18 cellular contexts compared by ENCODE assay signal in the genomic region with DNA sequence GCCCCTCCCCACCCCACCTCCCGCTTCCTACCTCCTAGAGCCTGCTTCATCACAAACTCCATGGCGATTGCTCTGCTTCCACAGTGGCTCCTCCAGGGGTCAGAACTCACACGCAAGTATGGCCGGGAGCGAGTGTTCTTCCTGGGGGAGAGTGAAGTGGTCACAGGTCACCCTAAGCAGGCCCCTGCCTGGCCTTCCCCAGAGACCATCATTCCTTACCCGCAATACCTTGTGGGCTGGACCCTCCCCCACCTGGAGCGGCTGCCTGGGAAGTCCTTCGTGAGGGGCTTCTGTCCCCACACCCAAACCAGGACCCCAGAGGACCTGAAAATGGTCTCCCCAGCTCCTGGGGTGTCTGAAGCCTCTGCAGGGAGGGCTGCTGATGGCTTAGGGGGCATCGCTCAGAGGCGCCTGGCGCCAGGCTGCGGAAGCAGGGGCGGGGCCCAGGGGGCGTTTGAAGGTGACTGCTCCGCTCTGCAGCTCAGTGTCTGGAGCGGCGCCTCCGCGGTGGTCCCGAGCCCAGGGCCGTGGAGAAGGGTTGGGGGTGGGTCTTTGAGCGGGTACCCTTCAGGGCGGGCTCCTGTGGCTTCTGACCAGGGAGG. TPM values are rescaled to one million over a fixed set of nuclear protein-coding genes. Genes with fewer than 3 reads are reported as not detected.
DNase-seq lines count a peak whose midpoint lies in the region; TF ChIP-seq lines count a peak whose summit lies in the region.
"Had no signal": no experiment of that assay in that cellular context is flagged by ENCODE, and none has a peak within 500 bp of the region (broad histone marks: within the 10 kb centered on the region; RNA-seq: fewer than 3 reads in every experiment).

No MANE protein-coding gene starts in this region.

- peaks cover 18% of the 10 kb centered on the region for H3K27me3 Mint-ChIP-seq in glutamatergic neuron (ENCODE audit: unreplicated experiment)

- H3K4me1 Mint-ChIP-seq in glutamatergic neuron (ENCODE audit: low read depth, unreplicated experiment): peaks cover 7% of the 10 kb centered on the region
- H3K4me1 Mint-ChIP-seq: activated naive CD4-positive, alpha-beta T cell treated with anti-CD3 and anti-CD28 coated beads, Interleukin-2, amount 10 ng/mL, durations not matched to agents 7 days and 5 days had no signal

- H3K27me3 ChIP-seq in HUES6 (ENCODE audit: control insufficient read depth, insufficient read depth, low read length) (peaks cover 91% of the 10 kb centered on the region), neuronal stem cell (ENCODE audit: control insufficient read depth in 3 of 3, insufficient read depth in 3 of 3, low read depth in 1 of 3, low read length in 3 of 3) (peaks cover 13 to 68% (median 63%) of the 10 kb centered on the region in 3 experiments), colonic mucosa (peaks cover 37% of the 10 kb centered on the region)

- H3K36me3 Mint-ChIP-seq in glutamatergic neuron (ENCODE audit: unreplicated experiment): peaks cover 8% of the 10 kb centered on the region
- H3K36me3 Mint-ChIP-seq: activated naive CD4-positive, alpha-beta T cell treated with anti-CD3 and anti-CD28 coated beads, Interleukin-2, amount 10 ng/mL, durations not matched to agents 7 days and 5 days had no signal

- H3K4ac ChIP-seq in neuronal stem cell (ENCODE audit: low read length): no peak overlapping the region

- H4K8ac ChIP-seq in neuronal stem cell (ENCODE audit: low read depth, low read length): no peak overlapping the region

- TF ChIP-seq CTCF in glutamatergic neuron (IDR thresholded peaks at IDR 0.05; ENCODE audit: partially characterized antibody, unreplicated experiment) (no peak), colonic mucosa (IDR thresholded peaks at IDR 0.05) (no peak)

- H3K4me2 ChIP-seq in neuronal stem cell (ENCODE audit: insufficient read depth, low read length, poor library complexity, severe bottlenecking): no peak overlapping the region

- H3K18ac ChIP-seq in neuronal stem cell (ENCODE audit: low read length): peak overlapping the region; percentile 11

- H2BK12ac ChIP-seq in neuronal stem cell (ENCODE audit: low read length): no peak overlapping the region

- H3K9me3 ChIP-seq in HUES6 (ENCODE audit: control insufficient read depth, insufficient read depth, low read depth, low read length) (no peaks in the 10 kb centered on the region), neuronal stem cell (replicated peaks in 1 of 2; ENCODE audit: control insufficient read depth in 2 of 2, insufficient read depth in 1 of 2, low read depth in 1 of 2, low read length in 2 of 2) (peaks cover 0 to 1% of the 10 kb centered on the region in 2 donors), colonic mucosa (no peaks in the 10 kb centered on the region)
- H3K9me3 ChIP-seq: gastrocnemius medialis, HAP-1 had no signal

- H3K4me3 Mint-ChIP-seq in glutamatergic neuron (ENCODE audit: unreplicated experiment): peak overlapping the region; percentile 83
- H3K4me3 Mint-ChIP-seq: activated CD8-positive, alpha-beta T cell treated with anti-CD3 and anti-CD28 coated beads for 36 hours; activated naive CD4-positive, alpha-beta T cell treated with anti-CD3 and anti-CD28 coated beads, Interleukin-2, amount 10 ng/mL, durations not matched to agents 7 days and 5 days had no signal

- H2BK120ac ChIP-seq in neuronal stem cell (ENCODE audit: low read depth, low read length): no peak overlapping the region

- H3K23ac ChIP-seq in neuronal stem cell (ENCODE audit: low read depth, low read length, poor library complexity): peak overlapping the region; percentile 55

- H3K14ac ChIP-seq in neuronal stem cell (ENCODE audit: low read length): peak overlapping the region; percentile 8

- no peak overlapping the region for H2AFZ ChIP-seq in neuronal stem cell (ENCODE audit: low read length)

- H3K27ac ChIP-seq in HUES6 (ENCODE audit: low read depth, low read length) (no peak overlapping the region), neuronal stem cell (replicated peaks; ENCODE audit: low read length) (no peak overlapping the region), colonic mucosa (no peak overlapping the region)
- H3K27ac ChIP-seq: gastrocnemius medialis, stomach had no signal

- no peak overlapping the region for H4K91ac ChIP-seq in neuronal stem cell (ENCODE audit: low read depth, low read length, poor library complexity)

- H3K9ac ChIP-seq in HUES6 (ENCODE audit: low read length): no peak overlapping the region
- H3K9ac ChIP-seq in neuronal stem cell (ENCODE audit: low read depth, low read length, poor library complexity): no peak overlapping the region
- H3K9ac ChIP-seq in colonic mucosa (ENCODE audit: low read depth in 2 of 2, low read length in 2 of 2): no peak overlapping the region

- H2AK5ac ChIP-seq in neuronal stem cell (ENCODE audit: low read depth, low read length): no peak overlapping the region

- WGBS in neuronal stem cell (ENCODE audit: extremely low coverage in 2 of 2, insufficient read length in 2 of 2, insufficient replicate concordance in 1 of 2), 2 donors: no CpG with 5 or more reads among the region's 23 CpGs

- H3K27ac Mint-ChIP-seq in glutamatergic neuron (ENCODE audit: unreplicated experiment): no peak overlapping the region
- H3K27ac Mint-ChIP-seq: activated CD8-positive, alpha-beta T cell treated with anti-CD3 and anti-CD28 coated beads for 36 hours; activated naive CD4-positive, alpha-beta T cell treated with anti-CD3 and anti-CD28 coated beads, Interleukin-2, amount 10 ng/mL, durations not matched to agents 7 days and 5 days had no signal

- H3K4me1 ChIP-seq in HUES6 (ENCODE audit: control insufficient read depth, insufficient read depth, low read length) (peaks cover 7% of the 10 kb centered on the region), neuronal stem cell (ENCODE audit: control insufficient read depth in 2 of 2, insufficient read depth in 1 of 2, low read depth in 1 of 2, low read length in 2 of 2) (peaks cover 2 to 14% of the 10 kb centered on the region in 2 donors), colonic mucosa (peaks cover 4% of the 10 kb centered on the region)
- H3K4me1 ChIP-seq: gastrocnemius medialis, HAP-1 had no signal

- H2BK15ac ChIP-seq in neuronal stem cell (ENCODE audit: low read length): no peak overlapping the region

- peaks cover 4% of the 10 kb centered on the region for H3K79me1 ChIP-seq in neuronal stem cell (ENCODE audit: low read depth, low read length)

- H3K36me3 ChIP-seq in HUES6 (ENCODE audit: control insufficient read depth, insufficient read depth, low read length): no peaks in the 10 kb centered on the region
- no peaks in the 10 kb centered on the region for H3K36me3 ChIP-seq in neuronal stem cell (replicated peaks in 1 of 2; ENCODE audit: control insufficient read depth in 2 of 2, insufficient read depth in 2 of 2, low read length in 2 of 2)
- no peaks in the 10 kb centered on the region for H3K36me3 ChIP-seq in colonic mucosa
- H3K36me3 ChIP-seq: gastrocnemius medialis, HAP-1, stomach had no signal

- intact Hi-C loops in colonic mucosa (cut with DNase I): no loop called here

- no peak overlapping the region for H2BK5ac ChIP-seq in neuronal stem cell (ENCODE audit: low read length)

- DNase-seq in NCI-H2227 (lab: John Stamatoyannopoulos, UW; ENCODE audit: unreplicated experiment) (peak; percentile 32), NCI-H2227 treated with DMSO at 0.1 percent for 48 hours (lab: John Stamatoyannopoulos, UW) (no peak), glutamatergic neuron (peak; percentile 60), neuronal stem cell (ENCODE audit: low spot score) (no peak), colonic mucosa (no peak), HPDE6-E6E7 (ENCODE audit: extremely low spot score) (no peak)
- no peak for DNase-seq in effector CD4-positive, alpha-beta T cell
- DNase-seq: activated CD8-positive, alpha-beta T cell treated with anti-CD3 and anti-CD28 coated beads for 36 hours; COR-L47; gastrocnemius medialis; Karpas-422; NCI-H1436 treated with DMSO at 0.1 percent for 48 hours; RPMI8226; stomach; T-helper 9 cell had no signal

- peaks cover 14% of the 10 kb centered on the region for H3K9me3 Mint-ChIP-seq in glutamatergic neuron (ENCODE audit: unreplicated experiment)
- H3K9me3 Mint-ChIP-seq: activated CD8-positive, alpha-beta T cell treated with anti-CD3 and anti-CD28 coated beads for 36 hours; activated naive CD4-positive, alpha-beta T cell treated with anti-CD3 and anti-CD28 coated beads, Interleukin-2, amount 10 ng/mL, durations not matched to agents 7 days and 5 days had no signal

- peak overlapping the region; percentile 18; the same call in 1 of the 2 replicates for H3K4me3 ChIP-seq in HUES6 (ENCODE audit: low read depth, low read length)
- H3K4me3 ChIP-seq in neuronal stem cell (ENCODE audit: low read length in 2 of 2): no peak overlapping the region
- no peak overlapping the region for H3K4me3 ChIP-seq in colonic mucosa
- H3K4me3 ChIP-seq: HAP-1 had no signal

RNA-seq across cellular contexts. Expression of a gene that starts 1.4 kb away (rescaled TPM):
- 115 TPM for total RNA-seq in glutamatergic neuron (ENCODE audit: unreplicated experiment)
- 0.13 TPM for polyA plus RNA-seq in neuronal stem cell (2013, experiment 1 of 2)
- 0.12 TPM for polyA plus RNA-seq in neuronal stem cell (2013, experiment 2 of 2)
- total RNA-seq in colonic mucosa: 10 to 100 TPM in 1 of 2 donors, 1 to 10 TPM in 1; 2.7 to 16.5 TPM
- total RNA-seq: activated CD8-positive, alpha-beta T cell treated with anti-CD3 and anti-CD28 coated beads for 36 hours had no signal

Comparison
In these comparisons a context has a peak if more than half of its experiments do, and no peak if none do; other contexts are left out.
1. DNase-seq: peak in NCI-H2227 (single experiment) and glutamatergic neuron (single experiment); none in NCI-H2227 treated with DMSO at 0.1 percent for 48 hours (single experiment), neuronal stem cell (single experiment), effector CD4-positive, alpha-beta T cell (single experiment), colonic mucosa (single experiment) and HPDE6-E6E7 (single experiment).